Comparison of ENCODE assay signal across 9 cellular contexts in genomic region chr11:33997473-33998347, GRCh38. TPM values are rescaled to one million over a fixed set of nuclear protein-coding genes. Genes with fewer than 3 reads are reported as not detected.
A peak's percentile ranks its signal among the peaks of the same experiment; 100 is the strongest.
DNase-seq lines count a peak whose midpoint lies in the region; ATAC-seq, FAIRE-seq and TF ChIP-seq lines count a peak whose summit lies in the region.
"Had no signal": no experiment of that assay in that cellular context is flagged by ENCODE, and none has a peak within 500 bp of the region (broad histone marks: within the 10 kb centered on the region; RNA-seq: fewer than 3 reads in every experiment).

No MANE protein-coding gene starts in this region.

- H2AFZ ChIP-seq in PC-3 (ENCODE audit: low read length) = peak overlapping the region; percentile 83

- H3K4me1 Mint-ChIP-seq in activated naive CD8-positive, alpha-beta T cell (ENCODE audit: low read depth) = peaks cover 8% of the 10 kb centered on the region
- H3K4me1 Mint-ChIP-seq in activated naive CD8-positive, alpha-beta T cell treated with anti-CD3 and anti-CD28 coated beads for 36 hours = peaks cover 10% of the 10 kb centered on the region

- H3K9me2 ChIP-seq in PC-3 (replicated peaks; ENCODE audit: low read length) = no peaks in the 10 kb centered on the region

- H3K27ac ChIP-seq in PC-3 (ENCODE audit: low read length) = no peak overlapping the region
- H3K27ac ChIP-seq in small intestine (ENCODE audit: low read depth in 1 of 2, low read length in 1 of 2) = no peak overlapping the region

- intact Hi-C loops in PC-3 (cut with micrococcal nuclease) = loop anchor here (1.0 to 2.0 kb wide), 4 partner anchors 47 to 361 kb away; partner anchors contain the start of genes ABTB2 and NAT10

- H3K9me3 ChIP-seq in PC-3 (ENCODE audit: low read length) (no peaks in the 10 kb centered on the region), small intestine (ENCODE audit: control insufficient read depth, low read depth) (no peaks in the 10 kb centered on the region)

- peaks cover 15% of the 10 kb centered on the region for H3K27me3 Mint-ChIP-seq in activated naive CD8-positive, alpha-beta T cell
- H3K27me3 Mint-ChIP-seq in activated naive CD8-positive, alpha-beta T cell treated with anti-CD3 and anti-CD28 coated beads for 36 hours = peaks cover 33% of the 10 kb centered on the region

- no peak for DNase-seq in activated naive CD8-positive, alpha-beta T cell treated with anti-CD3 and anti-CD28 coated beads for 36 hours
- DNase-seq in PC-3 (peak; percentile 19), fibroblast of mammary gland (ENCODE audit: low read depth) (peak; percentile 7), small intestine (peak; percentile 35), cerebellar nuclear complex (lab: John Stamatoyannopoulos, UW) (no peak), UCSD-AML1 (lab: John Stamatoyannopoulos, UW; ENCODE audit: unreplicated experiment) (no peak)

- no peaks in the 10 kb centered on the region for H3K79me2 ChIP-seq in PC-3 (ENCODE audit: low read length)

- no peaks in the 10 kb centered on the region for H3F3A ChIP-seq in PC-3 (ENCODE audit: low read length, unreplicated experiment)

- H4K20me1 ChIP-seq in PC-3 (ENCODE audit: low read length) = no peaks in the 10 kb centered on the region

- TF ChIP-seq CTCF in PC-3 (conservative IDR thresholded peaks at IDR 0.05; ENCODE audit: low read depth, low read length) (no peak), fibroblast of mammary gland (conservative IDR thresholded peaks at IDR 0.05; ENCODE audit: control insufficient read depth, insufficient read depth, low read depth, low read length) (no peak)

- H3K36me3 ChIP-seq in PC-3 (ENCODE audit: low read depth, low read length) = no peaks in the 10 kb centered on the region
- H3K36me3 ChIP-seq in small intestine (ENCODE audit: control insufficient read depth in 2 of 2, insufficient read depth in 2 of 2, low read length in 2 of 2) = no peaks in the 10 kb centered on the region

- TF ChIP-seq POLR2A in GM18505 (IDR thresholded peaks at IDR 0.05; ENCODE audit: borderline replicate concordance, extremely low read depth, insufficient read depth, insufficient read length) = no peak

- H3K4me3 ChIP-seq in PC-3 (ENCODE audit: low read length) = peak overlapping the region; percentile 56
- no peak overlapping the region for H3K4me3 ChIP-seq in fibroblast of mammary gland (ENCODE audit: control insufficient read depth, low read depth, low read length)
- H3K4me3 ChIP-seq in small intestine (ENCODE audit: low read depth in 1 of 2, low read length in 2 of 2) = no peak overlapping the region

- FAIRE-seq in small intestine (lab: Jason Lieb, UNC) = no peak

- H3K9ac ChIP-seq in PC-3 (ENCODE audit: low read length) = no peak overlapping the region

- H3K4me1 ChIP-seq in PC-3 (ENCODE audit: insufficient read depth, low read length) (peaks cover 14% of the 10 kb centered on the region), small intestine (ENCODE audit: control insufficient read depth in 2 of 2, insufficient read depth in 1 of 2, low read depth in 1 of 2, low read length in 1 of 2) (peaks cover 0 to 2% of the 10 kb centered on the region in 2 donors)

- no peaks in the 10 kb centered on the region for H3K9me3 Mint-ChIP-seq in activated naive CD8-positive, alpha-beta T cell (ENCODE audit: low read depth)
- no peaks in the 10 kb centered on the region for H3K9me3 Mint-ChIP-seq in activated naive CD8-positive, alpha-beta T cell treated with anti-CD3 and anti-CD28 coated beads for 36 hours

- ATAC-seq in PC-3 = peak; percentile 41
- no peak for ATAC-seq in GM18505 (IDR thresholded peaks at IDR 0.05; ENCODE audit: unreplicated experiment)

- POLR2A ChIA-PET in PC-3 (lab: Charles Lee; ENCODE audit: unreplicated experiment) = no interaction called here

- no TSS peak for BruUV-seq in PC-3 (replicated peaks; lab: Mats Ljungman, UMichigan)

- no peak overlapping the region for H3K27ac Mint-ChIP-seq in activated naive CD8-positive, alpha-beta T cell
- H3K27ac Mint-ChIP-seq in activated naive CD8-positive, alpha-beta T cell treated with anti-CD3 and anti-CD28 coated beads for 36 hours = no peak overlapping the region
- H3K27ac Mint-ChIP-seq: progenitor cell of endocrine pancreas had no signal

- peak overlapping the region; percentile 76 for H3K4me2 ChIP-seq in PC-3 (ENCODE audit: low read length)

- H3K27me3 ChIP-seq in PC-3 (ENCODE audit: low read length) (no peaks in the 10 kb centered on the region), small intestine (ENCODE audit: control insufficient read depth in 2 of 2, insufficient read depth in 2 of 2, low read length in 2 of 2) (no peaks in the 10 kb centered on the region)

- peak overlapping the region; percentile 66 for H3K4me3 Mint-ChIP-seq in activated naive CD8-positive, alpha-beta T cell
- H3K4me3 Mint-ChIP-seq in activated naive CD8-positive, alpha-beta T cell treated with anti-CD3 and anti-CD28 coated beads for 36 hours = no peak overlapping the region

- WGBS in small intestine, 3 donors = 46 to 61% (median 49%) methylated on average over 9 of the region's 9 CpGs

- CTCF ChIA-PET in PC-3 (lab: Charles Lee) = interaction anchor here (0.8 kb wide), 1 partner anchor 154 kb away, joined by 3 read pairs; no protein-coding TSS in a partner anchor

- H3K36me3 Mint-ChIP-seq in activated naive CD8-positive, alpha-beta T cell = no peaks in the 10 kb centered on the region
- no peaks in the 10 kb centered on the region for H3K36me3 Mint-ChIP-seq in activated naive CD8-positive, alpha-beta T cell treated with anti-CD3 and anti-CD28 coated beads for 36 hours

RNA-seq across cellular contexts. Expression of gene CAPRIN1, which starts 53.8 kb away (rescaled TPM):
- total RNA-seq in activated naive CD8-positive, alpha-beta T cell treated with anti-CD3 and anti-CD28 coated beads for 36 hours = 100 to 1,000 TPM; 313 to 342 TPM
- total RNA-seq in PC-3 (2014; rRNA removed) = 224 and 258 TPM in 2 replicates
- polyA plus RNA-seq in small intestine = 100 to 1,000 TPM in 1 of 3 donors, 10 to 100 TPM in 2; 54.0 to 102 (median 66.6) TPM

Comparison
In these comparisons a context has a peak if more than half of its experiments do, and no peak if none do; other contexts are left out.
1. DNase-seq: peak in PC-3 (single experiment), fibroblast of mammary gland (single experiment) and small intestine (single experiment); none in activated naive CD8-positive, alpha-beta T cell treated with anti-CD3 and anti-CD28 coated beads for 36 hours (single experiment), cerebellar nuclear complex (0 of 2) and UCSD-AML1 (single experiment).